22 cellular contexts compared by ENCODE assay signal in the genomic region with DNA sequence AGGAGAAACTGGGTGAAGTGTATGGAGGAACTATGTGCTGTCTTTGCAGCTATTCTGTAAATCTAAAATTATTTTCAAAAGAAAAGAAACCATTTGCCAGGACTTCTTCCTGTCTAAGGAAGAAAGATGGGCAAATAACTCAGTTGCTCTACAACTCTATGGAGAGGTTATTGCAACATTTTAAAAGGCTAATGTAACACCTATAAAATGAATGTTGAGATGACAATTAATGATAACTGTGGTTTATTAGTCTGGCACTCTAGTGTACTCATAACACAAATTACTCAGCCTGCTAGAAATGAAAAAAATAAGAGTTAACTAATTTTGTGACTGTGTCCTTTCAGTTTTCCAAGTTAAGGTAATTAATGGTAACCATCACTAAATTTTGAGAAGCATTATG.
"Had no signal": no experiment of that assay in that cellular context is flagged by ENCODE, and none has a peak within 500 bp of the region (broad histone marks: within the 10 kb centered on the region; RNA-seq: fewer than 3 reads in every experiment).

No MANE protein-coding gene starts in this region.

- H3K27ac ChIP-seq: hepatocyte, left ventricle myocardium inferior, lower lobe of right lung, psoas muscle, right lobe of liver, stomach, thoracic aorta, transverse colon had no signal

- H3K4me1 ChIP-seq: psoas muscle had no signal

- H3K36me3 ChIP-seq: right lobe of liver, transverse colon had no signal

- H3K4me3 Mint-ChIP-seq: memory B cell; natural killer cell treated with Interleukin-12 subunit alpha and Interleukin-12 subunit beta and Interleukin-15 and Interleukin-18, amount 100 ng/mL, for 72 hours had no signal

- ATAC-seq: left cardiac atrium; lower lobe of right lung; natural killer cell treated with Interleukin-12 subunit alpha and Interleukin-12 subunit beta and Interleukin-15 and Interleukin-18, amount 100 ng/mL, for 72 hours; psoas muscle; right lobe of liver had no signal

- H2AFZ ChIP-seq: hepatocyte had no signal

- H3K27ac Mint-ChIP-seq: memory B cell had no signal

- H3K4me3 ChIP-seq: hepatocyte, left ventricle myocardium inferior, lower lobe of right lung, psoas muscle, right lobe of liver, stomach, thoracic aorta, transverse colon had no signal

- H3K27me3 ChIP-seq: hepatocyte, right lobe of liver, stomach, transverse colon had no signal

- H3K9me3 ChIP-seq: left ventricle myocardium inferior, lower lobe of right lung, psoas muscle, right lobe of liver, stomach, thoracic aorta, transverse colon had no signal

- H3K9me3 Mint-ChIP-seq: memory B cell; natural killer cell treated with Interleukin-12 subunit alpha and Interleukin-12 subunit beta and Interleukin-15 and Interleukin-18, amount 100 ng/mL, for 72 hours had no signal

- H3K27me3 Mint-ChIP-seq: memory B cell; natural killer cell treated with Interleukin-12 subunit alpha and Interleukin-12 subunit beta and Interleukin-15 and Interleukin-18, amount 100 ng/mL, for 72 hours had no signal

- DNase-seq: foreskin melanocyte; head of caudate nucleus; kidney; left cardiac atrium; left ventricle myocardium inferior; lower lobe of right lung; midbrain; occipital lobe; psoas muscle; retina; right lobe of liver; stimulated activated CD4-positive, alpha-beta T cell treated with anti-CD3 and anti-CD28 coated beads, Interleukin-15, amount 100 ng/mL, for 24 hours; stimulated activated CD4-positive, alpha-beta T cell treated with anti-CD3 and anti-CD28 coated beads, Interleukin-1b, Interleukin-23, amount 100 ng/mL, for 48 hours; stimulated activated CD4-positive, alpha-beta T cell treated with anti-CD3 and anti-CD28 coated beads, Interleukin-4, amount 100 ng/mL, for 4 hours; stimulated activated naive CD4-positive, alpha-beta T cell; stomach; substantia nigra; transverse colon had no signal

- H3K4me2 ChIP-seq: hepatocyte had no signal
